In the genomic region with DNA sequence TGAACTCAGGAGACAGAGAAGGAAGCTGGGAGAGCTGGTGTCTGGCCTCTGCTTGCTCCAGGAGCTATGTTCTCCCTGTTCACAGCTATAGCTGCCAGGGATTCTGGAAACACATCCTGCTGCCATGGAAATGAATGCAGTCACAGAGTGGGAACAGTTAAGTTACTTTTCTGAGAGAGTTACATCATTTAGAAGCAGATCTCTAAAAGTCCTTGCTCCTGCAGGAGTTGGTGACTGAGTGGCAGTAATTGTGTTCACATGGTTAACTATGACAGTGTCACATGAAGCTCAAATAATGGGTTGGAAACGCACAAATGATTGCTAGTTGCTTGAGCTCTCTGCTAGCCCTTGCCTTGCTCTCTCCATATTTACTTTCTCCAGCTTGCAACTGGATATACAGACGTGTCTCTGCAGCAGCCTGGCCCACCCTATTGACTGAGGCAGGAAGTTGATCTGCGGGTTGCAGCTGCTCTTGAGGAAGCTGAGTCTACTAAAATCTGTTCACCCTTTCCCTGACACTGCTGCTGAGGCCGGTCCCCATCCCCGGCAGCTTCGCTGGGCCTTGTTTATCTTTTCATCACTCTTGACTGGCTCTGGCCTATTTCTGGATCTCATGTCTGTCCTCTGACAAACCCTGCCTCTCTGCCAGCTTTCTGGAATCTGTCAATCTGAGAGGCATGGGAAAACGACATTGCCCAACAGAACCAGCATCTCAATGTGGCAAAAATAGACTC, we compare ENCODE assay signal across 11 cellular contexts. TPM values are rescaled to one million over a fixed set of nuclear protein-coding genes. Genes with fewer than 3 reads are reported as not detected.
A peak's percentile ranks its signal among the peaks of the same experiment; 100 is the strongest.
DNase-seq lines count a peak whose midpoint lies in the region; ATAC-seq lines count a peak whose summit lies in the region.
"Had no signal": no experiment of that assay in that cellular context is flagged by ENCODE, and none has a peak within 500 bp of the region (broad histone marks: within the 10 kb centered on the region; RNA-seq: fewer than 3 reads in every experiment).

No MANE protein-coding gene starts in this region.

- H3K27me3 ChIP-seq in SJCRH30 (no peaks in the 10 kb centered on the region), skeletal muscle tissue (ENCODE audit: control insufficient read depth in 3 of 3, insufficient read depth in 3 of 3, low read length in 3 of 3) (no peaks in the 10 kb centered on the region)

- DNase-seq in NCI-H2196 (lab: John Stamatoyannopoulos, UW; ENCODE audit: unreplicated experiment), result peak; percentile 9
- no peak for DNase-seq in NCI-H2196 treated with DMSO at 0.1 percent for 48 hours (lab: John Stamatoyannopoulos, UW; ENCODE audit: unreplicated experiment)
- peak; percentile 78 to 86 for DNase-seq in SJCRH30
- peak; percentile 49 for DNase-seq in left ventricle myocardium superior
- DNase-seq in T-helper 9 cell, result no peak
- no peak for DNase-seq in KG1 (lab: John Stamatoyannopoulos, UW)
- no peak for DNase-seq in SIG-M5 treated with dmso at 0.1 percent for 504 hours (lab: John Stamatoyannopoulos, UW; ENCODE audit: unreplicated experiment)
- DNase-seq: midbrain had no signal

- H3K4me3 ChIP-seq in SJCRH30, result no peak overlapping the region
- H3K4me3 ChIP-seq in skeletal muscle tissue (ENCODE audit: low read length in 3 of 3), result peak overlapping the region in 1 of 3 donors; percentile 14
- H3K4me3 ChIP-seq: A549 had no signal

- ATAC-seq in left ventricle myocardium superior, result peak; percentile 93
- ATAC-seq: A549 had no signal

- H3K9me3 ChIP-seq in SJCRH30 (replicated peaks) (no peaks in the 10 kb centered on the region), skeletal muscle tissue (ENCODE audit: control insufficient read depth in 3 of 3, low read length in 3 of 3) (no peaks in the 10 kb centered on the region)
- H3K9me3 ChIP-seq: A549 had no signal

- intact Hi-C loops in left ventricle myocardium superior (cut with micrococcal nuclease), result no loop called here

- H3K4me1 ChIP-seq in SJCRH30, result peaks cover 23% of the 10 kb centered on the region
- H3K4me1 ChIP-seq in skeletal muscle tissue (ENCODE audit: control insufficient read depth in 3 of 3, insufficient read depth in 3 of 3, low read length in 3 of 3), result peaks cover 4 to 15% (median 12%) of the 10 kb centered on the region in 3 donors

- H3K36me3 ChIP-seq in SJCRH30 (no peaks in the 10 kb centered on the region), skeletal muscle tissue (ENCODE audit: control insufficient read depth in 3 of 3, insufficient read depth in 3 of 3, low read length in 3 of 3) (no peaks in the 10 kb centered on the region)

- no peak overlapping the region; the same call in 1 of the 2 replicates for H3K27ac ChIP-seq in SJCRH30
- H3K27ac ChIP-seq in skeletal muscle tissue (ENCODE audit: low read depth, low read length), result peak overlapping the region; percentile 5
- H3K27ac ChIP-seq: A549 had no signal

- H3K9ac ChIP-seq in skeletal muscle tissue (ENCODE audit: low read depth in 1 of 3, low read length in 3 of 3), result peak overlapping the region in 1 of 3 donors; percentile 55

RNA-seq across cellular contexts. Expression of a gene that starts 16.7 kb away (rescaled TPM):
- total RNA-seq in SJCRH30 (2014; rRNA removed; shearing (Covaris generic)), result 19.8 and 27.7 TPM in 2 replicates
- total RNA-seq in left ventricle myocardium superior (11.1 TPM), skeletal muscle tissue (85.6 TPM)
- total RNA-seq: activated T-helper 2 cell treated with anti-CD3 and anti-CD28 coated beads, Interferon-gamma antibody, Interleukin-2, Interleukin-4, amounts not matched to agents 10 μg/mL and 5 μg/mL and 100 μg/mL, durations not matched to agents 14 hours and 24 hours and 36 hours had no signal

RNA-seq across cellular contexts. Expression of a gene that starts 26.5 kb away (rescaled TPM):
- total RNA-seq in SJCRH30 (2014; rRNA removed; shearing (Covaris generic)), result 0.30 TPM in 1 of 2 replicates, not detected in the other
- total RNA-seq in left ventricle myocardium superior, result 2.2 TPM
- 2.1 TPM for total RNA-seq in skeletal muscle tissue
- total RNA-seq: activated T-helper 2 cell treated with anti-CD3 and anti-CD28 coated beads, Interferon-gamma antibody, Interleukin-2, Interleukin-4, amounts not matched to agents 10 μg/mL and 5 μg/mL and 100 μg/mL, durations not matched to agents 14 hours and 24 hours and 36 hours had no signal

RNA-seq across cellular contexts. Expression of a gene that starts 45.7 kb away (rescaled TPM):
- total RNA-seq in SJCRH30 (2014; rRNA removed; shearing (Covaris generic)), result 67.8 and 94.4 TPM in 2 replicates
- not detected for total RNA-seq in left ventricle myocardium superior
- 1.0 TPM for total RNA-seq in skeletal muscle tissue
- total RNA-seq: activated T-helper 2 cell treated with anti-CD3 and anti-CD28 coated beads, Interferon-gamma antibody, Interleukin-2, Interleukin-4, amounts not matched to agents 10 μg/mL and 5 μg/mL and 100 μg/mL, durations not matched to agents 14 hours and 24 hours and 36 hours had no signal

Comparison
In these comparisons a context has a peak if more than half of its experiments do, and no peak if none do; other contexts are left out.
1. DNase-seq: peak in NCI-H2196 (single experiment), SJCRH30 (2 of 2) and left ventricle myocardium superior (single experiment); none in NCI-H2196 treated with DMSO at 0.1 percent for 48 hours (single experiment), T-helper 9 cell (single experiment), KG1 (single experiment) and SIG-M5 treated with dmso at 0.1 percent for 504 hours (single experiment).
2. RNA of a gene that starts 45.7 kb away (total RNA-seq): 67.8 to 94.4 TPM in SJCRH30; 1.0 TPM in skeletal muscle tissue (single experiment) and not detected in left ventricle myocardium superior (single experiment); every median in the first group is over 10 times any median in the second.